Comparison of ENCODE assay signal across 9 cellular contexts in the genomic region with DNA sequence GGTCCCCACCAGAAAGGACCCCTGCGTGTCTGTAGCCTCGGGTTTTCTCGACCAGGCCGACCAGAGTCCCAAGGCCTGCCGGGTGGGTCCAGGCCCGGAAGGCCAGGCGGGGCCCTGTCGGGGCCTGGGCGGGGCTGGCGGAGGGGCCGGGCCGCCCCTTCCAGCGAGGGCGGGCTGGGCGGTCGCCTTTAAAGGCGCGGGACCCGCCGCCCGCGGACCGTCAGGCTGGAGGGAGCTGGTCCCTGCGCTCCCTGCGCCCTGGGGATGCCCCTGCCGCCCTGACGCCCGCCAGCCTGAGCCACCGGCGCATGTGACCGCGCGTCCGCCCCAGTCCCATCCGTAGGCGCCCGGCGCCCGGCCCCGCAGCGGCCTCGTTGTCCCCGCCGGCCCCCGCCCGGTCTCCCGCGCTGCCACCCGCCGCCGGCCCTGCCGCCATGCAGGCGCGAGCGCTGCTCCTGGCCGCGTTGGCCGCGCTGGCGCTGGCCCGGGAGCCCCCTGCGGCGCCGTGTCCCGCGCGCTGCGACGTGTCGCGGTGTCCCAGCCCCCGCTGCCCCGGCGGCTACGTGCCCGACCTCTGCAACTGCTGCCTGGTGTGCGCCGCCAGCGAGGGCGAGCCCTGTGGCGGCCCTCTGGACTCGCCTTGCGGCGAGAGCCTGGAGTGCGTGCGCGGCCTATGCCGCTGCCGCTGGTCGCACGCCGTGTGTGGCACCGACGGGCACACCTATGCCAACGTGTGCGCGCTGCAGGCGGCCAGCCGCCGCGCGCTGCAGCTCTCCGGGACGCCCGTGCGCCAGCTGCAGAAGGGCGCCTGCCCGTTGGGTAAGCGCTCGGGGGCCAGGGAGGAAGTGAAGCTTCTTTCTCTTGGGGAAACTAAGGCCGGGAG. TPM values are rescaled to one million over a fixed set of nuclear protein-coding genes. Genes with fewer than 3 reads are reported as not detected.
DNase-seq lines count a peak whose midpoint lies in the region; ATAC-seq, FAIRE-seq and TF ChIP-seq lines count a peak whose summit lies in the region.
"Had no signal": no experiment of that assay in that cellular context is flagged by ENCODE, and none has a peak within 500 bp of the region (broad histone marks: within the 10 kb centered on the region; RNA-seq: fewer than 3 reads in every experiment).

TSS of gene HTRA3 (plus strand) at position 220 of the 883 bp plus-strand sequence. CDS start at position 435, 215 bp downstream.

- no peak for FAIRE-seq in H1 (lab: Jason Lieb, UNC)
- FAIRE-seq in urothelium cell line (lab: Jason Lieb, UNC): peak; percentile 9

- H3K18ac ChIP-seq in H1 (ENCODE audit: extremely low read depth, low read length): peak within 1 kb of the TSS; percentile 40; the same call in 1 of the 2 replicates

- H2BK20ac ChIP-seq in H1 (ENCODE audit: low read length): no peak within 1 kb of the TSS

- H4K8ac ChIP-seq in H1 (ENCODE audit: extremely low read depth, insufficient read depth, low read length): peak within 1 kb of the TSS; percentile 60

- no peaks in the 10 kb centered on the region for H3K79me1 ChIP-seq in H1 (ENCODE audit: low read depth, low read length)

- peak in 1 of 2 experiments; percentile 58; a peak in 1 of 3 replicates for TF ChIP-seq POLR2A in H1 (IDR thresholded peaks at IDR 0.05; ENCODE audit: control extremely low read depth in 1 of 2, low read depth in 2 of 2, low read length in 2 of 2)

- no peak within 1 kb of the TSS for H2BK120ac ChIP-seq in H1 (replicated peaks; ENCODE audit: low read depth, low read length)

- peak within 1 kb of the TSS; percentile 45 for H4K91ac ChIP-seq in H1 (replicated peaks; ENCODE audit: insufficient read length, low read length)

- H3K27me3 ChIP-seq in H1 (replicated peaks in 1 of 4; ENCODE audit: control insufficient read depth in 3 of 4, extremely low read depth in 1 of 4, insufficient read depth in 3 of 4, low read length in 3 of 4): peaks cover 7 to 28% (median 20%) of the 10 kb centered on the region in 4 experiments; a peak in 6 of 7 replicates

- H3K27ac Mint-ChIP-seq in activated CD8-positive, alpha-beta T cell treated with anti-CD3 and anti-CD28 coated beads for 36 hours: no peak within 1 kb of the TSS
- no peak within 1 kb of the TSS for H3K27ac Mint-ChIP-seq in activated CD8-positive, alpha-beta T cell treated with anti-CD3 and anti-CD28 coated beads, Interleukin-2, amount 10 ng/mL, durations not matched to agents 7 days and 5 days
- no peak within 1 kb of the TSS for H3K27ac Mint-ChIP-seq in mesothelial cell of epicardium
- H3K27ac Mint-ChIP-seq: activated B cell treated with CpG ODN at 0.5 μM for 24 hours had no signal

- H3K4me1 Mint-ChIP-seq in activated CD8-positive, alpha-beta T cell treated with anti-CD3 and anti-CD28 coated beads for 36 hours (ENCODE audit: low read depth): no peaks in the 10 kb centered on the region
- H3K4me1 Mint-ChIP-seq in activated CD8-positive, alpha-beta T cell treated with anti-CD3 and anti-CD28 coated beads, Interleukin-2, amount 10 ng/mL, durations not matched to agents 7 days and 5 days (ENCODE audit: low read depth): no peaks in the 10 kb centered on the region
- peaks cover 39% of the 10 kb centered on the region for H3K4me1 Mint-ChIP-seq in mesothelial cell of epicardium
- H3K4me1 Mint-ChIP-seq: activated B cell treated with CpG ODN at 0.5 μM for 24 hours had no signal

- no peak within 1 kb of the TSS for H3K4me3 Mint-ChIP-seq in activated CD8-positive, alpha-beta T cell treated with anti-CD3 and anti-CD28 coated beads for 36 hours
- H3K4me3 Mint-ChIP-seq in activated CD8-positive, alpha-beta T cell treated with anti-CD3 and anti-CD28 coated beads, Interleukin-2, amount 10 ng/mL, durations not matched to agents 7 days and 5 days: no peak within 1 kb of the TSS
- H3K4me3 Mint-ChIP-seq in mesothelial cell of epicardium: peak within 1 kb of the TSS; percentile 54
- H3K4me3 Mint-ChIP-seq: activated B cell treated with CpG ODN at 0.5 μM for 24 hours had no signal

- intact Hi-C loops in activated CD8-positive, alpha-beta T cell treated with anti-CD3 and anti-CD28 coated beads for 36 hours (cut with micrococcal nuclease): no loop called here

- no peak for TF ChIP-seq CTCF in activated CD8-positive, alpha-beta T cell treated with anti-CD3 and anti-CD28 coated beads for 36 hours (IDR thresholded peaks at IDR 0.05)
- TF ChIP-seq CTCF in H1 (IDR thresholded peaks at IDR 0.05; ENCODE audit: control extremely low read depth in 1 of 3, insufficient read depth in 1 of 3, low read depth in 1 of 3, low read length in 3 of 3) (no peak), mesothelial cell of epicardium (IDR thresholded peaks at IDR 0.05; ENCODE audit: unreplicated experiment) (no peak)

- no peak within 1 kb of the TSS for H3K14ac ChIP-seq in H1 (ENCODE audit: insufficient read length)

- H3K4ac ChIP-seq in H1 (replicated peaks; ENCODE audit: insufficient read length, low read depth, low read length): peak within 1 kb of the TSS; percentile 48

- peaks cover 0 to 2% (median 1%) of the 10 kb centered on the region in 4 experiments; a peak in 3 of 7 replicates for H3K4me1 ChIP-seq in H1 (replicated peaks in 1 of 4; ENCODE audit: control insufficient read depth in 3 of 4, insufficient read depth in 4 of 4, low read length in 3 of 4)

- WGBS in H1 (ENCODE audit: extremely low coverage in 1 of 2, insufficient coverage in 1 of 2, insufficient read length in 1 of 2, insufficient replicate concordance in 2 of 2, low coverage in 1 of 2, low lambda C conversion rate in 2 of 2, missing lambda C conversion rate in 1 of 2), 2 experiments: 9% methylated on average over 61 of the region's 111 CpGs; no CpG with 5 or more reads in 1 of the 2 experiments

- H3K23ac ChIP-seq in H1 (ENCODE audit: insufficient read length): no peak within 1 kb of the TSS

- peak within 1 kb of the TSS in 1 of 4 experiments; percentile 73; a peak in 2 of 7 replicates for H3K9ac ChIP-seq in H1 (replicated peaks in 1 of 4; ENCODE audit: extremely low read depth in 1 of 4, low read depth in 3 of 4, low read length in 3 of 4)

- H2AFZ ChIP-seq in H1 (ENCODE audit: low read length): 0 out of 2 replicates have a peak within 1 kb of the TSS, but pooled peaks have one; percentile 42

- ATAC-seq in activated CD8-positive, alpha-beta T cell treated with anti-CD3 and anti-CD28 coated beads for 36 hours: peak; percentile 38
- ATAC-seq in activated CD8-positive, alpha-beta T cell treated with anti-CD3 and anti-CD28 coated beads, Interleukin-2, amount 10 ng/mL, durations not matched to agents 7 days and 5 days: no peak
- ATAC-seq in GM19324 (IDR thresholded peaks at IDR 0.05; ENCODE audit: low FRiP score, unreplicated experiment): no peak
- ATAC-seq in HG03139 (IDR thresholded peaks at IDR 0.05; ENCODE audit: unreplicated experiment): no peak

- peaks cover 4% of the 10 kb centered on the region; the same call in 1 of the 2 replicates for H3K23me2 ChIP-seq in H1 (ENCODE audit: low read depth, low read length)

- H4K20me1 ChIP-seq in H1 (replicated peaks in 1 of 2; ENCODE audit: control insufficient read depth in 1 of 2, insufficient read depth in 2 of 2, low read length in 2 of 2): no peaks in the 10 kb centered on the region

- no peaks in the 10 kb centered on the region for H3K9me3 Mint-ChIP-seq in activated CD8-positive, alpha-beta T cell treated with anti-CD3 and anti-CD28 coated beads for 36 hours
- no peaks in the 10 kb centered on the region for H3K9me3 Mint-ChIP-seq in activated CD8-positive, alpha-beta T cell treated with anti-CD3 and anti-CD28 coated beads, Interleukin-2, amount 10 ng/mL, durations not matched to agents 7 days and 5 days (ENCODE audit: insufficient read depth)
- H3K9me3 Mint-ChIP-seq in mesothelial cell of epicardium: no peaks in the 10 kb centered on the region
- H3K9me3 Mint-ChIP-seq: activated B cell treated with CpG ODN at 0.5 μM for 24 hours had no signal

- H3K4me3 ChIP-seq in H1 (ENCODE audit: extremely low read depth in 1 of 4, insufficient read depth in 2 of 4, low read depth in 3 of 4, low read length in 4 of 4): peak within 1 kb of the TSS; percentile 34 to 59 (median 42)

- DNase-seq in activated CD8-positive, alpha-beta T cell treated with anti-CD3 and anti-CD28 coated beads for 36 hours: peak; percentile 7
- DNase-seq in activated CD8-positive, alpha-beta T cell treated with anti-CD3 and anti-CD28 coated beads, Interleukin-2, amount 10 ng/mL, durations not matched to agents 7 days and 5 days: no peak
- DNase-seq in H1 (ENCODE audit: low read depth in 1 of 2, low spot score in 2 of 2) (peak in 1 of 2 experiments; percentile 73), mesothelial cell of epicardium (ENCODE audit: low spot score in 2 of 2, unreplicated experiment in 2 of 2) (peak in 1 of 2 experiments; percentile 48), urothelium cell line (ENCODE audit: low spot score) (peak; percentile 85)
- no peak for DNase-seq in activated CD4-positive, alpha-beta T cell treated with anti-CD3 and anti-CD28 coated beads for 4 hours
- DNase-seq: activated B cell treated with CpG ODN at 0.5 μM for 24 hours had no signal

- no peak within 1 kb of the TSS for H4K5ac ChIP-seq in H1 (ENCODE audit: insufficient read length, low read depth, low read length)

- H3K36me3 ChIP-seq in H1 (ENCODE audit: control insufficient read depth in 2 of 4, insufficient read depth in 4 of 4, low read length in 3 of 4): no peaks in the 10 kb centered on the region

- POLR2A ChIA-PET in activated CD8-positive, alpha-beta T cell treated with anti-CD3 and anti-CD28 coated beads for 36 hours (lab: Charles Lee): no interaction called here
- POLR2A ChIA-PET in activated CD8-positive, alpha-beta T cell treated with anti-CD3 and anti-CD28 coated beads, Interleukin-2, amount 10 ng/mL, durations not matched to agents 7 days and 5 days (lab: Charles Lee): no interaction called here
- POLR2A ChIA-PET in H1 (lab: Charles Lee; ENCODE audit: partially characterized antibody): interaction anchor here (1.2 kb wide), 1 partner anchor 88 kb away, joined by 3 read pairs; no protein-coding TSS in a partner anchor

- H3K56ac ChIP-seq in H1 (replicated peaks; ENCODE audit: insufficient read length, low read depth, low read length): no peak within 1 kb of the TSS

- no peaks in the 10 kb centered on the region for H3K79me2 ChIP-seq in H1 (ENCODE audit: control insufficient read depth in 1 of 2, insufficient read depth in 2 of 2, low read length in 2 of 2)

- 0 out of 2 replicates have a peak within 1 kb of the TSS, but pooled peaks have one; percentile 61 for H2BK15ac ChIP-seq in H1 (ENCODE audit: low read length)

- H3K36me3 Mint-ChIP-seq in activated CD8-positive, alpha-beta T cell treated with anti-CD3 and anti-CD28 coated beads for 36 hours (ENCODE audit: low read depth): no peaks in the 10 kb centered on the region
- H3K36me3 Mint-ChIP-seq in activated CD8-positive, alpha-beta T cell treated with anti-CD3 and anti-CD28 coated beads, Interleukin-2, amount 10 ng/mL, durations not matched to agents 7 days and 5 days (ENCODE audit: low read depth): no peaks in the 10 kb centered on the region
- no peaks in the 10 kb centered on the region for H3K36me3 Mint-ChIP-seq in mesothelial cell of epicardium

- H2AK5ac ChIP-seq in H1 (ENCODE audit: low read depth, low read length): no peak within 1 kb of the TSS

- H3K9me3 ChIP-seq in H1 (ENCODE audit: insufficient read depth in 2 of 2, low read depth in 1 of 2, low read length in 1 of 2): no peaks in the 10 kb centered on the region

- H2BK5ac ChIP-seq in H1 (ENCODE audit: low read depth, low read length): no peak within 1 kb of the TSS

- CTCF ChIA-PET in activated CD8-positive, alpha-beta T cell treated with anti-CD3 and anti-CD28 coated beads for 36 hours (lab: Charles Lee): no interaction called here
- CTCF ChIA-PET in activated CD8-positive, alpha-beta T cell treated with anti-CD3 and anti-CD28 coated beads, Interleukin-2, amount 10 ng/mL, durations not matched to agents 7 days and 5 days (lab: Charles Lee): no interaction called here
- CTCF ChIA-PET in H1 (lab: Charles Lee; ENCODE audit: partially characterized antibody): interaction anchor here (1.0 to 6.1 kb wide), 8 partner anchors 23 to 277 kb away, joined by 3 to 74 read pairs (median 4); no protein-coding TSS in a partner anchor

- H3K27ac ChIP-seq in H1 (ENCODE audit: low read depth, low read length): no peak within 1 kb of the TSS

- H3K27me3 Mint-ChIP-seq in activated CD8-positive, alpha-beta T cell treated with anti-CD3 and anti-CD28 coated beads for 36 hours: peaks cover 25% of the 10 kb centered on the region
- peaks cover 27% of the 10 kb centered on the region for H3K27me3 Mint-ChIP-seq in activated CD8-positive, alpha-beta T cell treated with anti-CD3 and anti-CD28 coated beads, Interleukin-2, amount 10 ng/mL, durations not matched to agents 7 days and 5 days (ENCODE audit: low read depth)
- peaks cover 28% of the 10 kb centered on the region for H3K27me3 Mint-ChIP-seq in mesothelial cell of epicardium (ENCODE audit: low read depth)

- TF ChIP-seq EP300 in H1 (IDR thresholded peaks at IDR 0.05; ENCODE audit: borderline replicate concordance in 1 of 2, low read depth in 2 of 2, low read length in 2 of 2): no peak

- H2BK12ac ChIP-seq in H1 (ENCODE audit: low read depth, low read length): peak within 1 kb of the TSS; percentile 9; the same call in 1 of the 2 replicates

- H3K4me2 ChIP-seq in H1 (ENCODE audit: insufficient read depth in 1 of 2, low read depth in 2 of 2, low read length in 2 of 2): peak within 1 kb of the TSS; percentile 32 to 70; a peak in 3 of 4 replicates

- no peak for TF ChIP-seq RAD21 in H1 (IDR thresholded peaks at IDR 0.05 in 1 of 2, conservative IDR thresholded peaks at IDR 0.05 in 1 of 2; ENCODE audit: low read depth in 2 of 2, low read length in 2 of 2)

RNA-seq across cellular contexts. Expression of gene HTRA3, which starts in this region (rescaled TPM):
- total RNA-seq in activated CD8-positive, alpha-beta T cell treated with anti-CD3 and anti-CD28 coated beads for 36 hours: under 1 TPM in 1 of 2 experiments, not detected in 1; 0.11 TPM
- total RNA-seq in activated CD8-positive, alpha-beta T cell treated with anti-CD3 and anti-CD28 coated beads, Interleukin-2, amount 10 ng/mL, durations not matched to agents 7 days and 5 days: not detected
- total RNA-seq in H1 (2021; fragmentation: NEBNext Ultra II Directional; extraction: Animal tissue kit (Norgen Biotek cat#: 25700)): 2.9 and 3.2 TPM in 2 replicates
- 4.5 and 5.8 TPM in 2 replicates for polyA plus RNA-seq in H1 (2011; rRNA removed)
- 3.3 TPM for polyA plus RNA-seq in H1 (2011; cell fraction: cytosol; rRNA removed)
- polyA plus RNA-seq in H1 (2011; cell fraction: nucleus; rRNA removed): 3.1 TPM
- polyA plus RNA-seq in H1 (2012, experiment 1 of 2): 2.8 to 5.6 TPM (median 4.0 TPM) in 4 replicates
- polyA plus RNA-seq in H1 (2012, experiment 2 of 2): 3.3 TPM
- 3.4 TPM for polyA plus RNA-seq in H1 (2013, experiment 1 of 2)
- 3.3 TPM for polyA plus RNA-seq in H1 (2013, experiment 2 of 2)
- 1.1 and 1.2 TPM in 2 replicates for polyA minus RNA-seq in H1 (2011; rRNA and poly(A)+ RNA removed)
- polyA minus RNA-seq in H1 (2011; cell fraction: cytosol; rRNA and poly(A)+ RNA removed): 1.2 TPM
- 1.3 TPM for polyA minus RNA-seq in H1 (2011; cell fraction: nucleus; rRNA and poly(A)+ RNA removed)
- total RNA-seq in mesothelial cell of epicardium: 25.6 to 27.9 TPM (median 26.2 TPM) in 3 replicates
- total RNA-seq: activated B cell treated with CpG ODN at 0.5 μM for 24 hours had no signal

Comparison
In these comparisons a context has a peak if more than half of its experiments do, and no peak if none do; other contexts are left out.
1. Peak in DNase-seq and ATAC-seq in activated CD8-positive, alpha-beta T cell treated with anti-CD3 and anti-CD28 coated beads for 36 hours; RNA of the gene not detected or under 1 TPM.